Comparison of ENCODE assay signal across 16 cellular contexts in the genomic region with DNA sequence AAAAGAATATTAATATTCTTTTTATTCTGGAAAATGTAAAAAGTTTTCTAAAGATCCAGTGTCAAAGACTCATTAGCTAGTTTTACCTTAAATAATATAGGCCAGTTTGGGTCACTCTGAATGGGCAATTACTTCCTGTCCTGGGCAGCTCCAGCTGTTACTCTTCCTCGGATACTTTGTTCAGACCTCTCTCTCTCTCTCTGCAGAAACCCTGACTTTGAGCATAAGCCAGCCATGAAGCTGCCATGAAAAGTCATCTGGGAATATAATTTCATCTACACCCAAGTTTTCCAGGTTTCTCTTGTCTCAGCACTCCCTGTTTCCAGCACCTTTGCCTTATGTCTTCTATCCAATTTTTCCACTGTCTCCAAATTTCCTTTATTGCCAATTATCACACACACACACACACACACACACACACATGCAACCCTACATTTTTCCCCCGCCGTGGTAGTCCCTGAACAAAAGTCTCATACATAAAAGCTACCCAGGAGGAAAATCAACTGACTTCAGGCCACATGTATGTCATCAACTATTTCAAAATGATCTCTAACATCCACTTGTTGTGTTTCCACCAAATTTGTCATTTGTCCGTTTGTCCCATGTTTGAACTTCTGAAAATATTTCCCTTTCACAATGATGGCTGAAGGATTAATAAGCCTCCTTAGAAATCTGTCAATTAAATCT.
DNase-seq lines count a peak whose midpoint lies in the region; FAIRE-seq and TF ChIP-seq lines count a peak whose summit lies in the region.
"Had no signal": no experiment of that assay in that cellular context is flagged by ENCODE, and none has a peak within 500 bp of the region (broad histone marks: within the 10 kb centered on the region; RNA-seq: fewer than 3 reads in every experiment).

No MANE protein-coding gene starts in this region.

- TF ChIP-seq CTCF in endodermal cell (conservative IDR thresholded peaks at IDR 0.05), result no peak

- H3K4me1 ChIP-seq in endodermal cell (ENCODE audit: control insufficient read depth, insufficient read depth, low read length) (no peaks in the 10 kb centered on the region), iPS-18a (ENCODE audit: control insufficient read depth, low read depth, low read length) (peaks cover 30% of the 10 kb centered on the region)
- H3K4me1 ChIP-seq: Peyer's patch had no signal

- 91 to 92% methylated on average over 4 of the region's 4 CpGs for WGBS in endodermal cell (ENCODE audit: insufficient coverage in 1 of 2, insufficient read length in 1 of 2), 2 experiments

- no peak for FAIRE-seq in H54 (lab: Jason Lieb, UNC)
- FAIRE-seq: GM19239 had no signal

- no peak overlapping the region for H3K4me3 Mint-ChIP-seq in endodermal cell

- peaks cover 8% of the 10 kb centered on the region for H3K9me3 Mint-ChIP-seq in endodermal cell

- no peak overlapping the region for H3K9ac ChIP-seq in endodermal cell (ENCODE audit: extremely low read depth, low read length, poor library complexity, severe bottlenecking)
- H3K9ac ChIP-seq in iPS-18a (ENCODE audit: low read length), result no peak overlapping the region

- H3K27me3 ChIP-seq in endodermal cell (ENCODE audit: control insufficient read depth, insufficient read depth, low read length, poor library complexity, severe bottlenecking) (no peaks in the 10 kb centered on the region), iPS-18a (ENCODE audit: control insufficient read depth, insufficient read depth, low read length) (no peaks in the 10 kb centered on the region)
- H3K27me3 ChIP-seq: Peyer's patch had no signal

- TF ChIP-seq POLR2A in H54 (IDR thresholded peaks at IDR 0.05; ENCODE audit: low read depth, low read length), result no peak

- DNase-seq in NCI-H69 (lab: John Stamatoyannopoulos, UW), result peak; percentile 37
- no peak for DNase-seq in endodermal cell
- DNase-seq in retina, result peak; percentile 4
- no peak for DNase-seq in H54 (ENCODE audit: insufficient read length, low spot score)
- DNase-seq in HUDEP-2 (lab: John Stamatoyannopoulos, UW; ENCODE audit: unreplicated experiment in 76 of 76), result no peak
- no peak for DNase-seq in head of caudate nucleus
- DNase-seq: EL, HCEC 1CT, NCI-H1436 treated with DMSO at 0.1 percent for 48 hours, NCI-H2029 treated with DMSO at 0.1 percent for 48 hours, NCI-H510A, NCI-H82, Peyer's patch, SIG-M5 had no signal

- H3K27ac Mint-ChIP-seq in endodermal cell, result peak overlapping the region; percentile 3

- H3K27me3 Mint-ChIP-seq in endodermal cell (ENCODE audit: insufficient read depth), result no peaks in the 10 kb centered on the region

- intact Hi-C loops in head of caudate nucleus (cut with DNase I), result no loop called here

- H3K36me3 Mint-ChIP-seq in endodermal cell (ENCODE audit: low read depth), result peaks cover 6% of the 10 kb centered on the region

- H3K9me3 ChIP-seq in endodermal cell (ENCODE audit: control insufficient read depth, low read length) (no peaks in the 10 kb centered on the region), iPS-18a (ENCODE audit: control insufficient read depth, low read depth, low read length) (no peaks in the 10 kb centered on the region)
- H3K9me3 ChIP-seq: Peyer's patch had no signal

- no peak overlapping the region for H3K27ac ChIP-seq in endodermal cell (ENCODE audit: low read depth, low read length)
- H3K27ac ChIP-seq in iPS-18a (ENCODE audit: low read length), result peak overlapping the region; percentile 43
- H3K27ac ChIP-seq: Peyer's patch had no signal

- H3K36me3 ChIP-seq in endodermal cell (ENCODE audit: control insufficient read depth, insufficient read depth, low read length) (no peaks in the 10 kb centered on the region), iPS-18a (ENCODE audit: control insufficient read depth, low read depth, low read length) (no peaks in the 10 kb centered on the region)
- H3K36me3 ChIP-seq: Peyer's patch had no signal

- H3K4me1 Mint-ChIP-seq in endodermal cell, result peaks cover 30% of the 10 kb centered on the region

- H3K4me3 ChIP-seq in endodermal cell (ENCODE audit: low read length) (no peak overlapping the region), iPS-18a (ENCODE audit: low read length) (no peak overlapping the region)
- H3K4me3 ChIP-seq: Peyer's patch had no signal

Comparison
In these comparisons a context has a peak if more than half of its experiments do, and no peak if none do; other contexts are left out.
1. DNase-seq: peak in NCI-H69 (single experiment) and retina (single experiment); none in endodermal cell (single experiment), H54 (single experiment), HUDEP-2 (0 of 76) and head of caudate nucleus (0 of 42).